8 cellular contexts compared by ENCODE assay signal in the genomic region with DNA sequence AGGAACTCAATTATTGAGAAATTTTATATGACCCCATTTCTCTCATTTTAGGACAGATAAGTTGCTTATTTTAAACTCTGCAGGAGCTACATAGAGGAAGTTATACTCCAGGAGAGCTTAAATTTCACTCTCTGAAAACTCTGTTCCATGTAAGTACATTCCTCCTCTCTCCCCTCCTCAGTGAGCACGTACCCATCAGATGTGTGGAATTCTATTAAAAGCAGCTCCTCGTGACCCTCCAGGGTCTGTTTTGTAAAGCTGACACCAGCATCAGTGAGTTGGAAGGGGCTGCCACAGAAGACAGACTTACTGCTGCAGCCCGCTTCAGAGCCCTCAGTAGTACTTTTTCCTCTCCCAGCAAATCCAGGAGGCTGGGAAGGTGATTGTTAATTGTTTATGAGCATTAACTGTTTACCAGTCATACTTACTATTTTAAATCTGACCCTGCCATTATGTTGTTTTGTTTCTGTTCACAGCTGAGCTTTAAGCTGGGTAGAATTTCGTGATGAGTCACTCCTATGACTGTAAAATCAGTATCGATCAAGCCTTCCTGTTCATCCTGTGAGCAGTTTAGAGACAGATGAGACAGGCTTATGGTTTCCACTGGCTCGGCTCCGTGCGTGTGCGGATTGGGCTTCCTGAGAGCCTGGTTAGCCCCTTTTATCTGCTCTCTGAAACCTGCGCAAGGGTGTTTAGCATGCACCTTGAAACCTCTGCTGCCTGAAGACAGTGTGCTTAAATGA. TPM values are rescaled to one million over a fixed set of nuclear protein-coding genes. Genes with fewer than 3 reads are reported as not detected.
A peak's percentile ranks its signal among the peaks of the same experiment; 100 is the strongest.
DNase-seq lines count a peak whose midpoint lies in the region; ATAC-seq and TF ChIP-seq lines count a peak whose summit lies in the region.

No MANE protein-coding gene starts in this region.

- no peak for TF ChIP-seq CTCF in hepatocyte (IDR thresholded peaks at IDR 0.05; ENCODE audit: poor library complexity)

- H3K27me3 ChIP-seq in ACC112 (ENCODE audit: insufficient read depth, low read length) (no peaks in the 10 kb centered on the region), hepatocyte (no peaks in the 10 kb centered on the region), aorta (ENCODE audit: control insufficient read depth in 1 of 2, insufficient read depth in 2 of 2, low read length in 1 of 2) (no peaks in the 10 kb centered on the region)
- H3K27me3 ChIP-seq in effector memory CD4-positive, alpha-beta T cell (replicated peaks; ENCODE audit: control insufficient read depth, insufficient read depth, low read length, poor library complexity, severe bottlenecking) = no peaks in the 10 kb centered on the region

- intact Hi-C loops in aorta (cut with DNase I) (loop anchor here in 1 of 2 donors (10.0 kb wide), 1 partner anchor 276 kb away; no protein-coding TSS in a partner anchor), left colon (cut with DNase I, micrococcal nuclease) (no loop called here)

- WGBS in hepatocyte (ENCODE audit: low lambda C conversion rate, missing lambda C conversion rate) = 44% methylated on average over 10 of the region's 10 CpGs
- WGBS in aorta, 2 donors = 27 to 31% methylated on average over 10 of the region's 10 CpGs

- H3K4me3 ChIP-seq in ACC112 (ENCODE audit: low read depth, low read length) = peak overlapping the region; percentile 44
- H3K4me3 ChIP-seq in hepatocyte = no peak overlapping the region
- H3K4me3 ChIP-seq in aorta (ENCODE audit: low read length in 2 of 2) = no peak overlapping the region
- H3K4me3 ChIP-seq in effector memory CD4-positive, alpha-beta T cell (ENCODE audit: insufficient read depth, low read depth, low read length, poor library complexity, severe bottlenecking) = no peak overlapping the region

- H3K9me3 ChIP-seq in hepatocyte (ENCODE audit: low read depth) (no peaks in the 10 kb centered on the region), aorta (ENCODE audit: control insufficient read depth, low read length) (no peaks in the 10 kb centered on the region)
- H3K9me3 ChIP-seq in effector memory CD4-positive, alpha-beta T cell (ENCODE audit: control insufficient read depth, low read length) = no peaks in the 10 kb centered on the region

- H3K36me3 ChIP-seq in ACC112 (ENCODE audit: insufficient read depth, low read length) (no peaks in the 10 kb centered on the region), hepatocyte (replicated peaks; ENCODE audit: insufficient read depth, low read depth) (no peaks in the 10 kb centered on the region), aorta (ENCODE audit: control insufficient read depth in 1 of 2, insufficient read depth in 2 of 2, low read length in 1 of 2) (no peaks in the 10 kb centered on the region)
- no peaks in the 10 kb centered on the region for H3K36me3 ChIP-seq in effector memory CD4-positive, alpha-beta T cell (ENCODE audit: control insufficient read depth, insufficient read depth, low read length)

- peak overlapping the region; percentile 50 for H3K4me2 ChIP-seq in hepatocyte

- peaks cover 53% of the 10 kb centered on the region for H3K4me1 ChIP-seq in ACC112 (ENCODE audit: control insufficient read depth, insufficient read depth, low read length, unreplicated experiment)
- H3K4me1 ChIP-seq in hepatocyte (ENCODE audit: insufficient read depth) = peaks cover 53% of the 10 kb centered on the region
- peaks cover 9 to 29% of the 10 kb centered on the region in 2 donors for H3K4me1 ChIP-seq in aorta (ENCODE audit: control insufficient read depth in 1 of 2, insufficient read depth in 2 of 2, low read length in 2 of 2)
- no peaks in the 10 kb centered on the region for H3K4me1 ChIP-seq in effector memory CD4-positive, alpha-beta T cell (ENCODE audit: control insufficient read depth, insufficient read depth, low read length, poor library complexity, severe bottlenecking)

- no peaks in the 10 kb centered on the region for H3K9me2 ChIP-seq in hepatocyte (replicated peaks; ENCODE audit: insufficient read depth)

- H3K27ac ChIP-seq in ACC112 (ENCODE audit: low read depth, low read length) (peak overlapping the region; percentile 65), hepatocyte (peak overlapping the region; percentile 47), aorta (ENCODE audit: low read depth in 1 of 2, low read length in 2 of 2) (peak overlapping the region in 1 of 2 donors; percentile 56)
- no peak overlapping the region for H3K27ac ChIP-seq in effector memory CD4-positive, alpha-beta T cell (ENCODE audit: insufficient read depth, low read length, poor library complexity, severe bottlenecking)

- ATAC-seq in HG03066 (IDR thresholded peaks at IDR 0.05; ENCODE audit: low read depth, unreplicated experiment) (peak; percentile 80), aorta (ENCODE audit: low FRiP score) (peak; percentile 6), left colon (no peak)

- peak overlapping the region; percentile 5 for H2AFZ ChIP-seq in ACC112 (ENCODE audit: low read length, unreplicated experiment)
- H2AFZ ChIP-seq in hepatocyte = no peak overlapping the region

- H3K79me2 ChIP-seq in ACC112 (ENCODE audit: control insufficient read depth, insufficient read depth, low read length, unreplicated experiment) (peaks cover 84% of the 10 kb centered on the region), hepatocyte (peaks cover 94% of the 10 kb centered on the region)

- DNase-seq in activated T-cell treated with anti-CD3 and anti-CD28 coated beads for 48 hours (ENCODE audit: low read depth) = peak; percentile 31
- peak; percentile 23 for DNase-seq in hepatocyte (ENCODE audit: low spot score)
- DNase-seq in aorta = no peak
- DNase-seq in left colon = no peak
- no peak for DNase-seq in effector memory CD4-positive, alpha-beta T cell
- DNase-seq in NCI-H446 (lab: John Stamatoyannopoulos, UW) = no peak

- peaks cover 26% of the 10 kb centered on the region for H4K20me1 ChIP-seq in hepatocyte (ENCODE audit: insufficient read depth, poor library complexity, severe bottlenecking)

RNA-seq across cellular contexts. Expression of a gene that starts 20.4 kb away (rescaled TPM):
- total RNA-seq in hepatocyte (21.7 and 42.9 TPM in 2 replicates), aorta (100 to 1,000 TPM in 1 of 2 donors, 10 to 100 TPM in 1; 88.8 to 137 TPM), left colon (10 to 100 TPM; 40.2 to 42.0 TPM)
- polyA plus RNA-seq in hepatocyte (10.8 and 14.4 TPM in 2 replicates), aorta (10 to 100 TPM in 1 of 2 donors, 1 to 10 TPM in 1; 7.5 to 12.7 TPM)

Comparison
In these comparisons a context has a peak if more than half of its experiments do, and no peak if none do; other contexts are left out.
1. DNase-seq: peak in activated T-cell treated with anti-CD3 and anti-CD28 coated beads for 48 hours (single experiment) and hepatocyte (single experiment); none in aorta (0 of 2), left colon (0 of 2), effector memory CD4-positive, alpha-beta T cell (0 of 3) and NCI-H446 (0 of 2).